Comparison of ENCODE assay signal across 8 cellular contexts in genomic region chr2:70085711-70086277, GRCh38. TPM values are rescaled to one million over a fixed set of nuclear protein-coding genes. Genes with fewer than 3 reads are reported as not detected.
DNase-seq lines count a peak whose midpoint lies in the region; ATAC-seq, FAIRE-seq and TF ChIP-seq lines count a peak whose summit lies in the region.

No MANE protein-coding gene starts in this region.

- H3K36me3 ChIP-seq in bronchial epithelial cell (ENCODE audit: control insufficient read depth, insufficient read depth, low read length) (peaks cover 5% of the 10 kb centered on the region), mucosa of rectum (ENCODE audit: control insufficient read depth in 2 of 2, insufficient read depth in 2 of 2, low read length in 2 of 2) (peaks cover 4 to 14% of the 10 kb centered on the region in 2 donors)

- ATAC-seq in CD4-positive, alpha-beta T cell (ENCODE audit: poor library complexity) = no peak
- ATAC-seq in left colon (no peak), HG03460 (IDR thresholded peaks at IDR 0.05; ENCODE audit: unreplicated experiment) (no peak)

- H3K4me3 Mint-ChIP-seq in CD4-positive, alpha-beta T cell = peak overlapping the region; percentile 91

- H3K9ac ChIP-seq in mucosa of rectum (ENCODE audit: low read depth in 1 of 2, low read length in 2 of 2) = peak overlapping the region; percentile 93 to 97

- H3K27ac Mint-ChIP-seq in CD4-positive, alpha-beta T cell = peak overlapping the region; percentile 100

- CTCF ChIA-PET in CD4-positive, alpha-beta T cell (lab: Charles Lee) = interaction anchor here (1.0 to 6.3 kb wide), 8 partner anchors 8 to 174 kb away, joined by 3 to 47 read pairs (median 6); partner anchors contain the start of gene C2orf42

- no peaks in the 10 kb centered on the region for H3K9me3 Mint-ChIP-seq in CD4-positive, alpha-beta T cell

- POLR2A ChIA-PET in CD4-positive, alpha-beta T cell (lab: Charles Lee) = interaction anchor here (0.7 to 15.0 kb wide), 27 partner anchors 10 to 441 kb away, joined by 3 to 932 read pairs (median 7); partner anchors contain the start of genes C2orf42, MXD1, PCYOX1 and SNRNP27

- peak overlapping the region; percentile 100 for H3K27ac ChIP-seq in CD4-positive, alpha-beta T cell (ENCODE audit: low read depth, low read length)
- peak overlapping the region; percentile 96 to 100 for H3K27ac ChIP-seq in mucosa of rectum (ENCODE audit: low read depth in 2 of 2, low read length in 2 of 2)

- DNase-seq in CD4-positive, alpha-beta T cell = no peak
- DNase-seq in LNCaP clone FGC (ENCODE audit: low read depth) (no peak), bronchial epithelial cell (ENCODE audit: low read depth) (no peak), GM19240 (ENCODE audit: insufficient read length, low spot score) (no peak), left colon (no peak), HTR-8/SVneo (ENCODE audit: insufficient read length, low spot score) (no peak)

- intact Hi-C loops in CD4-positive, alpha-beta T cell (cut with DNase I, micrococcal nuclease) = loop anchor here (2.0 to 5.0 kb wide), 6 partner anchors 15 to 171 kb away; partner anchors contain the start of genes C2orf42 (in 2 of the 2) and MXD1 (in 2 of the 2)
- intact Hi-C loops in left colon (cut with DNase I, micrococcal nuclease) = loop anchor here in 1 of 2 donors (5.0 kb wide), 1 partner anchor 57 kb away; no protein-coding TSS in a partner anchor

- FAIRE-seq in bronchial epithelial cell (lab: Jason Lieb, UNC) (no peak), HTR-8/SVneo (lab: Jason Lieb, UNC) (no peak)

- TF ChIP-seq CTCF in CD4-positive, alpha-beta T cell (IDR thresholded peaks at IDR 0.05) = no peak
- no peak for TF ChIP-seq CTCF in LNCaP clone FGC (IDR thresholded peaks at IDR 0.05; ENCODE audit: control insufficient read depth, extremely low read depth, insufficient read depth)
- no peak for TF ChIP-seq CTCF in bronchial epithelial cell (IDR thresholded peaks at IDR 0.05; ENCODE audit: insufficient read depth, low read length, severe bottlenecking)

- no peaks in the 10 kb centered on the region for H3K9me3 ChIP-seq in CD4-positive, alpha-beta T cell (ENCODE audit: control insufficient read depth, low read length)
- H3K9me3 ChIP-seq in mucosa of rectum (ENCODE audit: control insufficient read depth in 2 of 2, low read length in 2 of 2) = no peaks in the 10 kb centered on the region

- H3K4me3 ChIP-seq in LNCaP clone FGC (ENCODE audit: low read depth, low read length) (peak overlapping the region; percentile 62), bronchial epithelial cell (ENCODE audit: low read depth, low read length) (peak overlapping the region; percentile 80), mucosa of rectum (ENCODE audit: low read length in 2 of 2) (peak overlapping the region; percentile 79 to 87)

- no peaks in the 10 kb centered on the region for H3K27me3 ChIP-seq in CD4-positive, alpha-beta T cell (ENCODE audit: control insufficient read depth, insufficient read depth, low read length)
- H3K27me3 ChIP-seq in bronchial epithelial cell (ENCODE audit: control insufficient read depth, insufficient read depth, low read length) = no peaks in the 10 kb centered on the region
- no peaks in the 10 kb centered on the region for H3K27me3 ChIP-seq in mucosa of rectum (ENCODE audit: control insufficient read depth in 2 of 2, insufficient read depth in 2 of 2, low read length in 2 of 2)

- peaks cover 4% of the 10 kb centered on the region for H3K27me3 Mint-ChIP-seq in CD4-positive, alpha-beta T cell

- H3K4me1 ChIP-seq in mucosa of rectum (ENCODE audit: control insufficient read depth in 2 of 2, insufficient read depth in 2 of 2, low read length in 2 of 2) = peaks cover 33 to 59% of the 10 kb centered on the region in 2 donors

- peaks cover 82% of the 10 kb centered on the region for H3K36me3 Mint-ChIP-seq in CD4-positive, alpha-beta T cell (ENCODE audit: low read depth)

- H3K4me1 Mint-ChIP-seq in CD4-positive, alpha-beta T cell (ENCODE audit: low read depth) = peaks cover 68% of the 10 kb centered on the region

RNA-seq across cellular contexts. Expression of gene PCBP1, which starts 1.5 kb away (rescaled TPM):
- 100 to 1,000 TPM; 228 to 233 TPM for total RNA-seq in CD4-positive, alpha-beta T cell
- 17.1 and 17.5 TPM in 2 replicates for total RNA-seq in bronchial epithelial cell
- 100 to 1,000 TPM; 263 to 293 TPM for total RNA-seq in left colon

Comparison
In these comparisons a context has a peak if more than half of its experiments do, and no peak if none do; other contexts are left out.
1. RNA of gene PCBP1, which starts 1.5 kb away (total RNA-seq): 263 to 293 TPM in left colon and 228 to 233 TPM in CD4-positive, alpha-beta T cell; 17.1 to 17.5 TPM in bronchial epithelial cell; every median in the first group is over 10 times any median in the second.
2. Peak in every context shown above with its lines, with median percentiles within 50 percentile points of each other: H3K4me3 ChIP-seq.